In the genomic region with DNA sequence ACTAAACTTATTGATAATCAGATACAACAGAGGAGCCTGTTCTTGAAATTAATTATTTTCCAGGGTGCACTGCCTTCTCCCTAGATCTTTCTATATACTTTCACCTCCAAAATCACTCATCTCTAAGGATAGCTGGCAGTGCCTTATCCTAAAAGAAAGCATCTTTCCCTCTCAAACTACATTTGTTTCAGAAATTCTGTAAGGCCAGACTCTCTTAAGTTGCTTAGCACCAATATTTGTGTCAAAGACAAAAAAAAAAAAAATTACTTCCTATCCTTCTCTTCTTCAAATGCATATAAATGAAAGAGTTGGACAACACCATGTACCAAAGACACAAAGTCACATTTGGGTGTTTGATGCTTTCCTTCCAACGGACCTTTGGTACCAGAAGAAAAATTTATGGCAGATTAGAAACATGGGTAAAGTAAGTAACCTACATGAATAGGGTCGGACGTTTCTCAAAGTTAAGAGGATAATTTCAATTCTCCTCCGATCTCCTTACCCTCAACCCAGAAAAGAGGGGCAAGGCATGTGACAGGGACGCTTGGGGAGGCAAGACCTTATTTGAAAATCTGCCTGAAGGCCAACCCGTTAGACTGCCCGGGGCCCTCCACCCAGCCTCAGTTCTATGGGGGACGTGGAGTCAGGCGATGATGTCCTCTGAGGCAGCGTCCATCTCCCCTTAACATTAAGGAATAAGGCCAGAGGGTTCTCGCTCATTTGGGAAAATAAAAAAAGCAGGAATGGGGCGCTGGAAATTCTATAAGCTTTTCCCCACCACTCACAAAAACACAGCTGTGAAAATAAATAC, we compare ENCODE assay signal across 8 cellular contexts.
DNase-seq lines count a peak whose midpoint lies in the region; ATAC-seq and TF ChIP-seq lines count a peak whose summit lies in the region.

No MANE protein-coding gene starts in this region.

- DNase-seq in AG04450 (ENCODE audit: low read depth, low spot score) (no peak), HT-29 (ENCODE audit: low spot score) (peak; percentile 33), MCF 10A (ENCODE audit: unreplicated experiment) (no peak), mesothelial cell of epicardium (ENCODE audit: low spot score in 2 of 2, unreplicated experiment in 2 of 2) (no peak), SHP77 (lab: John Stamatoyannopoulos, UW) (no peak), NCI-H2029 treated with DMSO at 0.1 percent for 48 hours (lab: John Stamatoyannopoulos, UW) (no peak), NCI-H2196 (lab: John Stamatoyannopoulos, UW; ENCODE audit: unreplicated experiment) (no peak)

- H3K4me3 Mint-ChIP-seq in MCF 10A (ENCODE audit: unreplicated experiment): peak overlapping the region; percentile 78
- H3K4me3 Mint-ChIP-seq in mesothelial cell of epicardium: peak overlapping the region; percentile 84

- no peaks in the 10 kb centered on the region for H3K27me3 Mint-ChIP-seq in MCF 10A (ENCODE audit: insufficient read depth, unreplicated experiment)
- H3K27me3 Mint-ChIP-seq in mesothelial cell of epicardium (ENCODE audit: low read depth): no peaks in the 10 kb centered on the region

- H3K4me3 ChIP-seq in AG04450 (ENCODE audit: low read depth, low read length): peak overlapping the region; percentile 86

- peak overlapping the region; percentile 92 for H3K27ac ChIP-seq in AG04450 (ENCODE audit: low read depth, low read length)

- H3K27ac Mint-ChIP-seq in MCF 10A (ENCODE audit: low read depth, unreplicated experiment): peak overlapping the region; percentile 79
- peak overlapping the region; percentile 87 for H3K27ac Mint-ChIP-seq in mesothelial cell of epicardium

- H3K4me1 Mint-ChIP-seq in MCF 10A (ENCODE audit: insufficient read depth, unreplicated experiment): peaks cover 65% of the 10 kb centered on the region
- peaks cover 78% of the 10 kb centered on the region for H3K4me1 Mint-ChIP-seq in mesothelial cell of epicardium

- no peaks in the 10 kb centered on the region for H3K9me3 ChIP-seq in AG04450 (ENCODE audit: control insufficient read depth, insufficient read depth, low read length)

- intact Hi-C loops in MCF 10A (cut with micrococcal nuclease): loop anchor here (1.0 to 10.0 kb wide), 7 partner anchors 18 to 496 kb away; no protein-coding TSS in a partner anchor

- POLR2A ChIA-PET in AG04450 (lab: Yijun Ruan, JAX) (interaction anchor here (0.5 to 1.0 kb wide), 4 partner anchors 9 to 227 kb away, joined by 3 to 7 read pairs (median 4); no protein-coding TSS in a partner anchor), MCF 10A (lab: Yijun Ruan, JAX) (interaction anchor here (0.6 to 7.4 kb wide), 20 partner anchors 8 to 625 kb away, joined by 3 to 124 read pairs (median 4); no protein-coding TSS in a partner anchor)

- peaks cover 4% of the 10 kb centered on the region for H3K36me3 Mint-ChIP-seq in MCF 10A (ENCODE audit: insufficient read depth, unreplicated experiment)
- H3K36me3 Mint-ChIP-seq in mesothelial cell of epicardium: no peaks in the 10 kb centered on the region

- CTCF ChIA-PET in AG04450 (lab: Charles Lee): interaction anchor here (0.7 to 6.2 kb wide), 8 partner anchors 10 to 358 kb away, joined by 3 to 45 read pairs (median 5); no protein-coding TSS in a partner anchor
- CTCF ChIA-PET in MCF 10A (lab: Yijun Ruan, JAX): interaction anchor here (0.6 to 4.5 kb wide), 8 partner anchors 12 to 56 kb away, joined by 3 to 35 read pairs (median 3); no protein-coding TSS in a partner anchor

- TF ChIP-seq CTCF in AG04450 (IDR thresholded peaks at IDR 0.05; ENCODE audit: low read depth, low read length): no peak
- no peak for TF ChIP-seq CTCF in MCF 10A (IDR thresholded peaks at IDR 0.05; ENCODE audit: unreplicated experiment)
- no peak for TF ChIP-seq CTCF in mesothelial cell of epicardium (IDR thresholded peaks at IDR 0.05; ENCODE audit: unreplicated experiment)

- H3K27me3 ChIP-seq in AG04450 (ENCODE audit: control insufficient read depth, insufficient read depth, low read length): no peaks in the 10 kb centered on the region

- H3K9me3 Mint-ChIP-seq in MCF 10A (ENCODE audit: unreplicated experiment) (no peaks in the 10 kb centered on the region), mesothelial cell of epicardium (no peaks in the 10 kb centered on the region)

- ATAC-seq in GM21723 (IDR thresholded peaks at IDR 0.05; ENCODE audit: unreplicated experiment): no peak

- BruUV-seq in MCF 10A (replicated peaks; lab: Mats Ljungman, UMichigan): no TSS peak
